In genomic region chr12:124142395-124143005, GRCh38 we compare ENCODE assay signal across 23 cellular contexts.
"Had no signal": no experiment of that assay in that cellular context is flagged by ENCODE, and none has a peak within 500 bp of the region (broad histone marks: within the 10 kb centered on the region; RNA-seq: fewer than 3 reads in every experiment).

No MANE protein-coding gene starts in this region.

- H3K27ac ChIP-seq: brain microvascular endothelial cell, coronary artery, dorsolateral prefrontal cortex, heart left ventricle, lower lobe of right lung, spleen, suprapubic skin, tibial artery had no signal

- DNase-seq: activated CD4-positive, alpha-beta T cell treated with anti-CD3 and anti-CD28 coated beads for 4 hours; activated CD4-positive, alpha-beta T cell treated with anti-CD3 and anti-CD28 coated beads, Interleukin-2, amount 50 U/mL, for 4 hours; activated effector memory CD4-positive, alpha-beta T cell treated with anti-CD3 and anti-CD28 coated beads, Interleukin-2, amount 50 U/mL, for 16 hours; activated naive CD4-positive, alpha-beta T cell treated with anti-CD3 and anti-CD28 coated beads, Interleukin-2, amount 10 ng/mL, durations not matched to agents 7 days and 5 days; activated T-cell treated with anti-CD3 and anti-CD28 coated beads for 4 hours; amniotic stem cell; brain microvascular endothelial cell; dorsolateral prefrontal cortex; effector memory CD4-positive, alpha-beta T cell; heart left ventricle; hypothalamus; kidney glomerular epithelial cell; lower lobe of right lung; mesenchymal stem cell; natural killer cell; right cardiac atrium; spleen; stimulated activated naive CD4-positive, alpha-beta T cell; tibial artery had no signal

- H3K4me1 ChIP-seq: heart left ventricle, lower lobe of right lung, spleen, suprapubic skin, tibial artery had no signal

- H3K27me3 ChIP-seq: dorsolateral prefrontal cortex, suprapubic skin had no signal

- H3K4me3 ChIP-seq: coronary artery, dorsolateral prefrontal cortex, heart left ventricle, lower lobe of right lung, spleen, suprapubic skin, tibial artery had no signal

- H3K36me3 ChIP-seq: brain microvascular endothelial cell, heart left ventricle, lower lobe of right lung, spleen, suprapubic skin, tibial artery had no signal

- ATAC-seq: heart left ventricle, left lobe of liver, lower lobe of right lung, natural killer cell, right cardiac atrium had no signal

- H3K9me3 ChIP-seq: suprapubic skin had no signal

- FAIRE-seq: astrocyte had no signal
